ENCODE assay signal across 14 cellular contexts in genomic region chr14:53278602-53279506, GRCh38.
DNase-seq lines count a peak whose midpoint lies in the region; ATAC-seq and TF ChIP-seq lines count a peak whose summit lies in the region.
"Had no signal": no experiment of that assay in that cellular context is flagged by ENCODE, and none has a peak within 500 bp of the region (broad histone marks: within the 10 kb centered on the region; RNA-seq: fewer than 3 reads in every experiment).

No MANE protein-coding gene starts in this region.

- peaks cover 3% of the 10 kb centered on the region for H3K36me3 Mint-ChIP-seq in activated CD4-positive, alpha-beta memory T cell treated with anti-CD3 and anti-CD28 coated beads for 36 hours

- 79 to 92% (median 86%) methylated on average over 12 of the region's 12 CpGs for WGBS in spleen, 5 donors

- POLR2A ChIA-PET in activated CD4-positive, alpha-beta memory T cell treated with anti-CD3 and anti-CD28 coated beads for 36 hours (lab: Charles Lee): no interaction called here

- TF ChIP-seq POLR2A in spleen (IDR thresholded peaks at IDR 0.05): no peak

- H3K36me3 ChIP-seq in spleen: no peaks in the 10 kb centered on the region

- no peak overlapping the region for H3K27ac Mint-ChIP-seq in activated CD4-positive, alpha-beta memory T cell treated with anti-CD3 and anti-CD28 coated beads for 36 hours
- H3K27ac Mint-ChIP-seq: activated CD4-positive, alpha-beta T cell treated with anti-CD3 and anti-CD28 coated beads for 36 hours; activated T-helper 2 cell treated with anti-CD3 and anti-CD28 coated beads, Interferon-gamma antibody, Interleukin-2, Interleukin-4, amounts not matched to agents 10 μg/mL and 5 μg/mL and 100 μg/mL, durations not matched to agents 14 hours and 24 hours and 36 hours; progenitor cell of endocrine pancreas; T-cell had no signal

- H3K4me1 ChIP-seq in spleen: no peaks in the 10 kb centered on the region

- DNase-seq in EL (peak; percentile 38), LNCaP clone FGC (ENCODE audit: low read depth) (peak; percentile 23), brain pericyte (ENCODE audit: low read depth, low spot score) (peak; percentile 18), left kidney (ENCODE audit: low read depth, low spot score) (peak; percentile 20), spleen (no peak)
- no peak for DNase-seq in activated CD4-positive, alpha-beta memory T cell treated with anti-CD3 and anti-CD28 coated beads for 36 hours
- DNase-seq: activated CD4-positive, alpha-beta T cell treated with anti-CD3 and anti-CD28 coated beads for 36 hours; midbrain; NCI-H1417 treated with DMSO at 0.1 percent for 48 hours; T-cell had no signal

- ATAC-seq in HG02763 (IDR thresholded peaks at IDR 0.05; ENCODE audit: unreplicated experiment) (no peak), HG02938 (IDR thresholded peaks at IDR 0.05; ENCODE audit: unreplicated experiment) (no peak)
- ATAC-seq: activated CD4-positive, alpha-beta T cell treated with anti-CD3 and anti-CD28 coated beads for 36 hours; T-cell had no signal

- no peaks in the 10 kb centered on the region for H3K4me1 Mint-ChIP-seq in activated CD4-positive, alpha-beta memory T cell treated with anti-CD3 and anti-CD28 coated beads for 36 hours (ENCODE audit: low read depth)
- H3K4me1 Mint-ChIP-seq: activated CD4-positive, alpha-beta T cell treated with anti-CD3 and anti-CD28 coated beads for 36 hours; T-cell had no signal

- CTCF ChIA-PET in activated CD4-positive, alpha-beta memory T cell treated with anti-CD3 and anti-CD28 coated beads for 36 hours (lab: Charles Lee): interaction anchor here (0.9 to 1.7 kb wide), 2 partner anchors 16 to 291 kb away, joined by 3 to 6 read pairs; no protein-coding TSS in a partner anchor

- H3K4me3 Mint-ChIP-seq in activated CD4-positive, alpha-beta memory T cell treated with anti-CD3 and anti-CD28 coated beads for 36 hours: no peak overlapping the region
- H3K4me3 Mint-ChIP-seq: activated CD4-positive, alpha-beta T cell treated with anti-CD3 and anti-CD28 coated beads for 36 hours; T-cell had no signal

- no peaks in the 10 kb centered on the region for H3K27me3 Mint-ChIP-seq in activated CD4-positive, alpha-beta memory T cell treated with anti-CD3 and anti-CD28 coated beads for 36 hours
- H3K27me3 Mint-ChIP-seq: activated CD4-positive, alpha-beta T cell treated with anti-CD3 and anti-CD28 coated beads for 36 hours; progenitor cell of endocrine pancreas; T-cell had no signal

- H3K27ac ChIP-seq in spleen: no peak overlapping the region

- intact Hi-C loops in activated CD4-positive, alpha-beta memory T cell treated with anti-CD3 and anti-CD28 coated beads for 36 hours (cut with micrococcal nuclease): no loop called here
- intact Hi-C loops in spleen (cut with DNase I; ENCODE audit: low total_unique reads): no loop called here

- peaks cover 0 to 42% (median 22%) of the 10 kb centered on the region in 8 donors for H3K9me3 ChIP-seq in spleen

- H3K27me3 ChIP-seq in spleen (replicated peaks in 1 of 7): no peaks in the 10 kb centered on the region

- peaks cover 13% of the 10 kb centered on the region for H3K9me3 Mint-ChIP-seq in activated CD4-positive, alpha-beta memory T cell treated with anti-CD3 and anti-CD28 coated beads for 36 hours

- H3K4me3 ChIP-seq in LNCaP clone FGC (ENCODE audit: low read depth, low read length) (no peak overlapping the region), spleen (no peak overlapping the region)

- no peak for TF ChIP-seq CTCF in LNCaP clone FGC (IDR thresholded peaks at IDR 0.05; ENCODE audit: control insufficient read depth, extremely low read depth, insufficient read depth)
- TF ChIP-seq CTCF in spleen (IDR thresholded peaks at IDR 0.05 in 8 of 11, conservative IDR thresholded peaks at IDR 0.05 in 3 of 11): no peak

Comparison
In these comparisons a context has a peak if more than half of its experiments do, and no peak if none do; other contexts are left out.
1. DNase-seq: peak in EL (single experiment), LNCaP clone FGC (single experiment), brain pericyte (single experiment) and left kidney (single experiment); none in activated CD4-positive, alpha-beta memory T cell treated with anti-CD3 and anti-CD28 coated beads for 36 hours (single experiment) and spleen (single experiment).